8 cellular contexts compared by ENCODE assay signal in the genomic region with DNA sequence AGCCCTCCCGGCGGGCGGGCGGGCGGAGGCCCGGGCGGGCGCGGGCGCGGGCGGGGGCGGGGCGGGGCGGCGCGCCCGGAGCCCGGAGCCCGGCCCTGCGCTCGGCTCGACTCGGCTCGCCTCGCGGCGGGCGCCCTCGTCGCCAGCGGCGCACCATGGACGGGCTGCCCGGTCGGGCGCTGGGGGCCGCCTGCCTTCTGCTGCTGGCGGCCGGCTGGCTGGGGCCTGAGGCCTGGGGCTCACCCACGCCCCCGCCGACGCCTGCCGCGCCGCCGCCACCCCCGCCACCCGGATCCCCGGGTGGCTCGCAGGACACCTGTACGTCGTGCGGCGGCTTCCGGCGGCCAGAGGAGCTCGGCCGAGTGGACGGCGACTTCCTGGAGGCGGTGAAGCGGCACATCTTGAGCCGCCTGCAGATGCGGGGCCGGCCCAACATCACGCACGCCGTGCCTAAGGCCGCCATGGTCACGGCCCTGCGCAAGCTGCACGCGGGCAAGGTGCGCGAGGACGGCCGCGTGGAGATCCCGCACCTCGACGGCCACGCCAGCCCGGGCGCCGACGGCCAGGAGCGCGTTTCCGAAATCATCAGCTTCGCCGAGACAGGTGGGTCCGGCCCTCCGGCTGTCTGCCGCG. TPM values are rescaled to one million over a fixed set of nuclear protein-coding genes. Genes with fewer than 3 reads are reported as not detected.
DNase-seq lines count a peak whose midpoint lies in the region; TF ChIP-seq lines count a peak whose summit lies in the region.

A gene (plus strand): TSS at position 103 of the 633 bp plus-strand sequence. CDS start 53 bp downstream, at position 156.

- H3K4me3 ChIP-seq in GM06990 (replicated peaks; ENCODE audit: low read depth, low read length) (peak within 1 kb of the TSS; percentile 46), PC-9 (peak within 1 kb of the TSS; percentile 77), esophagus muscularis mucosa (peak within 1 kb of the TSS; percentile 60 to 70 (median 62)), osteoblast (ENCODE audit: insufficient read depth, low read length) (peak within 1 kb of the TSS; percentile 63)

- no peak for TF ChIP-seq CTCF in GM06990 (IDR thresholded peaks at IDR 0.05; ENCODE audit: insufficient read depth, low read length, poor library complexity, severe bottlenecking)
- TF ChIP-seq CTCF in PC-9 (conservative IDR thresholded peaks at IDR 0.05) = no peak
- no peak for TF ChIP-seq CTCF in esophagus muscularis mucosa (IDR thresholded peaks at IDR 0.05)
- TF ChIP-seq CTCF in osteoblast (IDR thresholded peaks at IDR 0.05; ENCODE audit: extremely low read depth, low read depth, low read length) = no peak

- peaks cover 32% of the 10 kb centered on the region for H4K20me1 ChIP-seq in PC-9 (ENCODE audit: insufficient read depth)
- H4K20me1 ChIP-seq in osteoblast (ENCODE audit: insufficient read depth, low read length) = peaks cover 4% of the 10 kb centered on the region

- 0% methylated on average over 4 of the region's 97 CpGs for WGBS in esophagus muscularis mucosa

- peaks cover 8% of the 10 kb centered on the region for H3K27me3 ChIP-seq in GM06990 (replicated peaks; ENCODE audit: control insufficient read depth, insufficient read depth, low read length)
- H3K27me3 ChIP-seq in PC-9 (ENCODE audit: insufficient read depth, low read depth) = no peaks in the 10 kb centered on the region
- peaks cover 0 to 96% (median 52%) of the 10 kb centered on the region in 4 donors for H3K27me3 ChIP-seq in esophagus muscularis mucosa
- H3K27me3 ChIP-seq in osteoblast (ENCODE audit: insufficient read depth, low read length) = peaks cover 39% of the 10 kb centered on the region

- no peaks in the 10 kb centered on the region for H3K36me3 ChIP-seq in GM06990 (ENCODE audit: control insufficient read depth, insufficient read depth, low read length)
- peaks cover 24% of the 10 kb centered on the region; the same call in 1 of the 2 replicates for H3K36me3 ChIP-seq in PC-9 (ENCODE audit: low read depth)
- H3K36me3 ChIP-seq in esophagus muscularis mucosa = peaks cover 0 to 17% (median 0%) of the 10 kb centered on the region in 4 donors
- no peaks in the 10 kb centered on the region for H3K36me3 ChIP-seq in osteoblast (ENCODE audit: insufficient read depth, low read length)

- no peaks in the 10 kb centered on the region for H3K9me2 ChIP-seq in PC-9 (ENCODE audit: insufficient read depth)

- no peak for TF ChIP-seq POLR2A in esophagus muscularis mucosa (IDR thresholded peaks at IDR 0.05; ENCODE audit: low read depth)

- POLR2A ChIA-PET in PC-9 (lab: Charles Lee; ENCODE audit: unreplicated experiment) = no interaction called here

- CTCF ChIA-PET in PC-9 (lab: Charles Lee) = interaction anchor here (0.6 kb wide), 1 partner anchor 53 kb away, joined by 5 read pairs; no protein-coding TSS in a partner anchor

- H3F3A ChIP-seq in PC-9 (ENCODE audit: insufficient read depth, low read depth) = peaks cover 28% of the 10 kb centered on the region

- H3K27ac ChIP-seq in PC-9 (peak within 1 kb of the TSS; percentile 65), esophagus muscularis mucosa (replicated peaks in 1 of 4) (peak within 1 kb of the TSS in 3 of 4 donors; percentile 34 to 60 (median 51)), osteoblast (ENCODE audit: low read depth, low read length) (no peak within 1 kb of the TSS)

- H3K4me1 ChIP-seq in PC-9 (replicated peaks; ENCODE audit: insufficient read depth) (peaks cover 35% of the 10 kb centered on the region), esophagus muscularis mucosa (peaks cover 36 to 50% (median 46%) of the 10 kb centered on the region in 4 donors), osteoblast (ENCODE audit: insufficient read depth, low read length) (peaks cover 15% of the 10 kb centered on the region)

- BruUV-seq in PC-9 (replicated peaks; lab: Mats Ljungman, UMichigan) = no TSS peak

- DNase-seq in GM06990 (ENCODE audit: extremely low read depth, insufficient read length) (no peak), PC-9 (peak in 1 of 2 experiments; percentile 54), esophagus muscularis mucosa (ENCODE audit: extremely low spot score) (no peak), osteoblast (ENCODE audit: insufficient read length, low spot score, missing footprints) (peak; percentile 90), CD1c-positive myeloid dendritic cell (ENCODE audit: extremely low spot score) (no peak), posterior cingulate gyrus (no peak), HCEC 1CT (no peak), NCI-H2171 treated with DMSO at 0.1 percent for 48 hours (lab: John Stamatoyannopoulos, UW) (no peak)

- no peak for TF ChIP-seq EP300 in esophagus muscularis mucosa (IDR thresholded peaks at IDR 0.05)

- H3K9me3 ChIP-seq in PC-9 (ENCODE audit: insufficient read depth, low read depth) = no peaks in the 10 kb centered on the region
- H3K9me3 ChIP-seq in esophagus muscularis mucosa = no peaks in the 10 kb centered on the region
- no peaks in the 10 kb centered on the region for H3K9me3 ChIP-seq in osteoblast (ENCODE audit: low read depth, low read length)

- H2AFZ ChIP-seq in PC-9 (peak within 1 kb of the TSS; percentile 73), osteoblast (ENCODE audit: low read length) (peak within 1 kb of the TSS; percentile 10)

- H3K4me2 ChIP-seq in PC-9 = peak within 1 kb of the TSS; percentile 94
- peak within 1 kb of the TSS; percentile 79 for H3K4me2 ChIP-seq in osteoblast (ENCODE audit: insufficient read depth, low read length)

- H3K79me2 ChIP-seq in PC-9 (ENCODE audit: low read depth) (peaks cover 49% of the 10 kb centered on the region), osteoblast (ENCODE audit: insufficient read depth, low read length) (no peaks in the 10 kb centered on the region)

- intact Hi-C loops in PC-9 (cut with micrococcal nuclease; ENCODE audit: unreplicated experiment) = no loop called here
- intact Hi-C loops in esophagus muscularis mucosa (cut with DNase I) = loop anchor here (10.0 kb wide), 1 partner anchor 729 kb away; no protein-coding TSS in a partner anchor
- intact Hi-C loops in posterior cingulate gyrus (cut with DNase I) = loop anchor here (10.0 kb wide), 1 partner anchor 729 kb away; no protein-coding TSS in a partner anchor

RNA-seq across cellular contexts. Expression of the gene that starts here (rescaled TPM):
- 50.0 and 57.5 TPM in 2 replicates for total RNA-seq in PC-9 (2021)
- 10 to 100 TPM in 1 of 4 donors, 1 to 10 TPM in 3; 1.2 to 13.9 (median 7.2) TPM for total RNA-seq in esophagus muscularis mucosa
- under 0.01 and 0.29 TPM in 2 replicates for total RNA-seq in osteoblast

Comparison
In these comparisons a context has a peak if more than half of its experiments do, and no peak if none do; other contexts are left out.
1. Peak in DNase-seq, H3K4me3 ChIP-seq and H3K4me2 ChIP-seq in osteoblast; RNA of the gene not detected or under 1 TPM.